14 cellular contexts compared by ENCODE assay signal in the genomic region with DNA sequence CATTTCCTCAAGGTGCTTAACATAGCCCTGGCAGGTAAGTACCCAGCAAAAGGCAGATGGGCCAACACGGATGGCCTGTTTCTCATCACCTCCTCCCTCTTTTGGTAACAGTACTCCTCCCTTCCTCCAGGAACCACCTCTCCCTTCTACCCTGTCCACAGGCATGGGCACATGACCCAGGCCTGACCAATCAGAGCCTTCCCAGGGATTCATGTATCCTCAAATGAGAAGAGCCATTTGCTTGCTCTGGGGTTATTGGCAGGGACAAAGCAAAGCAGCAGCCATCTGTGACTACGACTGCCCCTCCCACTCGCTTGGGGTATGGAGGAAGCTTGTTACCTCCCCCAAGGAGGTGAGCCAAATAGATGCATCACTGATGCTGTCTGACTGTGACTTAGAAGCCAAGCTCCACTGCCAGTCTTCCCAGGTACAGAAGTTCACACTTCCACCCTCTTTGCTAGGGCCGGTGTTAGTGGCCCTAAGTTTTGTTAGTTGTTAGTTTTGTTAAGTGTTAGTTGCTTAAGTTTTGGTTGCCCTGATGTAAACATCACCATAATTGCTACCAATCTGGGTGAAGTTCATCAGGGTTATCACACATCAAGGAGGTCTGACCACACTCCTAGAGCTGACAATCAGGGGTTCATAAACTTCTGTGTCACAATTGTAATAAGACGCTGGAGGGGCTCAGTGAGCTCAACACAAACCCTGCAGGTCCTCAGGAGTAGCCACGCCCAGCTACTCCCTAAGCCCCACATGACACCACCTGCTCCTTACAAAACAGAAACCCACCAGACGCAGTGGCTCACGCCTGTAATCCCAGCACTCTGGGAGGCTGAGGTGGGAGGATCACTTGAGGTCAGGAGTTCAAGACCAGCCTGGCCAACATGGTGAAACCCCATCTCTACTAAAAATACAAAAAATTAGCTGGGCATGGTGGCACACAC.
DNase-seq lines count a peak whose midpoint lies in the region; ATAC-seq lines count a peak whose summit lies in the region.
"Had no signal": no experiment of that assay in that cellular context is flagged by ENCODE, and none has a peak within 500 bp of the region (broad histone marks: within the 10 kb centered on the region; RNA-seq: fewer than 3 reads in every experiment).

No MANE protein-coding gene starts in this region.

- ATAC-seq in effector memory CD8-positive, alpha-beta T cell (replicated peaks), result peak; percentile 70
- ATAC-seq in stimulated activated effector memory CD8-positive, alpha-beta T cell treated with anti-CD3 and anti-CD28 coated beads, Interleukin-12 subunit alpha, Interleukin-12 subunit beta, amount 100 ng/mL, for 72 hours, result no peak
- no peak for ATAC-seq in HG02973 (IDR thresholded peaks at IDR 0.05; ENCODE audit: unreplicated experiment)

- peak; percentile 16 for DNase-seq in activated CD4-positive, alpha-beta T cell treated with anti-CD3 and anti-CD28 coated beads for 48 hours
- no peak for DNase-seq in activated CD4-positive, alpha-beta T cell treated with anti-CD3 and anti-CD28 coated beads for 4 hours
- DNase-seq in NCI-H2171 treated with DMSO at 0.1 percent for 48 hours (lab: John Stamatoyannopoulos, UW) (peak; percentile 95), CD1c-positive myeloid dendritic cell (ENCODE audit: extremely low spot score) (no peak), midbrain (lab: John Stamatoyannopoulos, UW) (no peak)
- DNase-seq in effector memory CD8-positive, alpha-beta T cell, result no peak
- no peak for DNase-seq in stimulated activated effector memory CD8-positive, alpha-beta T cell treated with anti-CD3 and anti-CD28 coated beads, Interleukin-12 subunit alpha, Interleukin-12 subunit beta, amount 100 ng/mL, for 72 hours (ENCODE audit: low spot score in 2 of 2)
- DNase-seq: amniotic stem cell; cortex of kidney; DND-41; NK-92 treated with Interleukin-12 subunit alpha and Interleukin-12 subunit beta, amount 100 ng/mL, for 24 hours; transverse colon had no signal

- no peaks in the 10 kb centered on the region for H3K9me3 Mint-ChIP-seq in effector memory CD8-positive, alpha-beta T cell
- no peaks in the 10 kb centered on the region for H3K9me3 Mint-ChIP-seq in stimulated activated effector memory CD8-positive, alpha-beta T cell treated with anti-CD3 and anti-CD28 coated beads, Interleukin-12 subunit alpha, Interleukin-12 subunit beta, amount 100 ng/mL, for 72 hours
- H3K9me3 Mint-ChIP-seq: mesothelial cell of epicardium had no signal

- H3K27ac Mint-ChIP-seq in effector memory CD8-positive, alpha-beta T cell, result peak overlapping the region; percentile 76 to 78
- peak overlapping the region; percentile 58 for H3K27ac Mint-ChIP-seq in stimulated activated effector memory CD8-positive, alpha-beta T cell treated with anti-CD3 and anti-CD28 coated beads, Interleukin-12 subunit alpha, Interleukin-12 subunit beta, amount 100 ng/mL, for 72 hours
- H3K27ac Mint-ChIP-seq: mesothelial cell of epicardium had no signal

- H3K36me3 Mint-ChIP-seq in effector memory CD8-positive, alpha-beta T cell (ENCODE audit: insufficient read depth), result peaks cover 65% of the 10 kb centered on the region
- H3K36me3 Mint-ChIP-seq in stimulated activated effector memory CD8-positive, alpha-beta T cell treated with anti-CD3 and anti-CD28 coated beads, Interleukin-12 subunit alpha, Interleukin-12 subunit beta, amount 100 ng/mL, for 72 hours, result peaks cover 80% of the 10 kb centered on the region

- H3K4me3 Mint-ChIP-seq in effector memory CD8-positive, alpha-beta T cell, result no peak overlapping the region
- H3K4me3 Mint-ChIP-seq in stimulated activated effector memory CD8-positive, alpha-beta T cell treated with anti-CD3 and anti-CD28 coated beads, Interleukin-12 subunit alpha, Interleukin-12 subunit beta, amount 100 ng/mL, for 72 hours, result no peak overlapping the region
- H3K4me3 Mint-ChIP-seq: mesothelial cell of epicardium had no signal

- H3K27me3 Mint-ChIP-seq in effector memory CD8-positive, alpha-beta T cell, result no peaks in the 10 kb centered on the region

- peaks cover 3 to 8% of the 10 kb centered on the region in 2 donors for H3K4me1 Mint-ChIP-seq in effector memory CD8-positive, alpha-beta T cell (ENCODE audit: low read depth in 2 of 2)
- no peaks in the 10 kb centered on the region for H3K4me1 Mint-ChIP-seq in stimulated activated effector memory CD8-positive, alpha-beta T cell treated with anti-CD3 and anti-CD28 coated beads, Interleukin-12 subunit alpha, Interleukin-12 subunit beta, amount 100 ng/mL, for 72 hours
- H3K4me1 Mint-ChIP-seq: mesothelial cell of epicardium had no signal

Comparison
In these comparisons a context has a peak if more than half of its experiments do, and no peak if none do; other contexts are left out.
1. DNase-seq: peak in activated CD4-positive, alpha-beta T cell treated with anti-CD3 and anti-CD28 coated beads for 48 hours (single experiment) and NCI-H2171 treated with DMSO at 0.1 percent for 48 hours (single experiment); none in activated CD4-positive, alpha-beta T cell treated with anti-CD3 and anti-CD28 coated beads for 4 hours (0 of 2), effector memory CD8-positive, alpha-beta T cell (0 of 3), stimulated activated effector memory CD8-positive, alpha-beta T cell treated with anti-CD3 and anti-CD28 coated beads, Interleukin-12 subunit alpha, Interleukin-12 subunit beta, amount 100 ng/mL, for 72 hours (0 of 2), CD1c-positive myeloid dendritic cell (single experiment) and midbrain (single experiment).